Comparison of ENCODE assay signal across 1 cellular context in the genomic region with DNA sequence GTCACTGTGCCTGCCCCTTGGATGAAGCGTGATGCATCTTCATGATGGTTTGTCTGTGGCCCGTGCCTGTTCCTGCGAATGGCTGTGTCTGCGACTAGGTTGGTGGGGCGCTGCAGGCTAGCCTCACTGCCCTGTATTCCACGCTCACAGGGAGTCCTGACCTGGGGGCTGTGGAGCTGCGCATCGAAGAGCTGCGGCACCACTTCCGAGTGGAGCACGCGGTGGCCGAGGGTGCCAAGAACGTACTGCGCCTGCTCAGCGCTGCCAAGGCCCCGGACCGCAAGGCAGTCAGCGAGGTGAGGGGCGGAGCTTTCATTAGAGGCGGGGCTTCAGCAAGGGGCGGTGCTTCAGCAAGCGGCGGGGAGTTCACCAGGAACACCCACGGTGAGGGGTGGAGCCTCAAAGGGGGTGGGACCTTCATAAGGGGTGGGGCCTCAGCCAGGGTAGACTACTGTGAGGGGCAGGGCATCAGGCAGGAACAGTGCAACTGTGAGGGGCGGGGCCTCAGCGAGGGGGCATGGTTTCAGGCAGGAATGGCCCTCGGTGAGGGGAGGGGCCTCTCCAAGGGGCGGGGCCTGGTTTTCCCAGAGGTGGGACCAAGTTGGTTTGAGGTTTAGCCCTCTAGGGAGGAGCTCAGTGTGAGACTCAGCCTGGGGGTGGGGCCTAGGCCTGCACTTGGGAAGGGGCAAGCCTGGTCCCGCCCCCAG.
TF ChIP-seq lines count a peak whose summit lies in the region.

No MANE protein-coding gene starts in this region.

TF ChIP-seq in K562, 482 proteins besides CTCF, POLR2A, EP300 and RAD21 (continued from another document and continues in another):
- TF ChIP-seq CEBPG (CRISPR knock-in tag; IDR thresholded peaks at IDR 0.05) (no peak), CEBPG (tag; conservative IDR thresholded peaks at IDR 0.05 in 1 of 2, IDR thresholded peaks at IDR 0.05 in 1 of 2) (no peak), BCOR (IDR thresholded peaks at IDR 0.05) (no peak), HIVEP1 (CRISPR knock-in tag; IDR thresholded peaks at IDR 0.05) (no peak), MAFK (IDR thresholded peaks at IDR 0.05; ENCODE audit: low read length) (no peak), CREM (IDR thresholded peaks at IDR 0.05; ENCODE audit: low read depth) (peak; percentile 13; the same call in 1 of the 2 replicates), TCF7 (IDR thresholded peaks at IDR 0.05; ENCODE audit: borderline replicate concordance) (no peak), SNRNP70 (optimal IDR thresholded peaks at IDR 0.05; ENCODE audit: low read depth, low read length) (no peak), L3MBTL2 (IDR thresholded peaks at IDR 0.05) (peak; percentile 100), ZNF561 (CRISPR knock-in tag; conservative IDR thresholded peaks at IDR 0.05) (no peak), ETV5 (CRISPR knock-in tag; IDR thresholded peaks at IDR 0.05; ENCODE audit: low read depth) (no peak), TOE1 (IDR thresholded peaks at IDR 0.05; ENCODE audit: borderline replicate concordance) (no peak), TOE1 (CRISPR knock-in tag; IDR thresholded peaks at IDR 0.05; ENCODE audit: borderline replicate concordance, low read depth) (no peak), PHF8 (IDR thresholded peaks at IDR 0.05; ENCODE audit: borderline replicate concordance, low read length) (peak; percentile 26; the same call in 1 of the 2 replicates), NR1H2 (CRISPR knock-in tag; IDR thresholded peaks at IDR 0.05) (no peak), MTA2 (IDR thresholded peaks at IDR 0.05; ENCODE audit: low read depth) (no peak), HMGN3 (IDR thresholded peaks at IDR 0.05; ENCODE audit: borderline replicate concordance, extremely low read depth, insufficient read length, low read depth, low read length) (peak; percentile 57)
- TF ChIP-seq, protein P1, sequence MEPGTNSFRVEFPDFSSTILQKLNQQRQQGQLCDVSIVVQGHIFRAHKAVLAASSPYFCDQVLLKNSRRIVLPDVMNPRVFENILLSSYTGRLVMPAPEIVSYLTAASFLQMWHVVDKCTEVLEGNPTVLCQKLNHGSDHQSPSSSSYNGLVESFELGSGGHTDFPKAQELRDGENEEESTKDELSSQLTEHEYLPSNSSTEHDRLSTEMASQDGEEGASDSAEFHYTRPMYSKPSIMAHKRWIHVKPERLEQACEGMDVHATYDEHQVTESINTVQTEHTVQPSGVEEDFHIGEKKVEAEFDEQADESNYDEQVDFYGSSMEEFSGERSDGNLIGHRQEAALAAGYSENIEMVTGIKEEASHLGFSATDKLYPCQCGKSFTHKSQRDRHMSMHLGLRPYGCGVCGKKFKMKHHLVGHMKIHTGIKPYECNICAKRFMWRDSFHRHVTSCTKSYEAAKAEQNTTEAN (CRISPR knock-in tag; IDR thresholded peaks at IDR 0.05) = no peak
- TF ChIP-seq, protein P2, sequence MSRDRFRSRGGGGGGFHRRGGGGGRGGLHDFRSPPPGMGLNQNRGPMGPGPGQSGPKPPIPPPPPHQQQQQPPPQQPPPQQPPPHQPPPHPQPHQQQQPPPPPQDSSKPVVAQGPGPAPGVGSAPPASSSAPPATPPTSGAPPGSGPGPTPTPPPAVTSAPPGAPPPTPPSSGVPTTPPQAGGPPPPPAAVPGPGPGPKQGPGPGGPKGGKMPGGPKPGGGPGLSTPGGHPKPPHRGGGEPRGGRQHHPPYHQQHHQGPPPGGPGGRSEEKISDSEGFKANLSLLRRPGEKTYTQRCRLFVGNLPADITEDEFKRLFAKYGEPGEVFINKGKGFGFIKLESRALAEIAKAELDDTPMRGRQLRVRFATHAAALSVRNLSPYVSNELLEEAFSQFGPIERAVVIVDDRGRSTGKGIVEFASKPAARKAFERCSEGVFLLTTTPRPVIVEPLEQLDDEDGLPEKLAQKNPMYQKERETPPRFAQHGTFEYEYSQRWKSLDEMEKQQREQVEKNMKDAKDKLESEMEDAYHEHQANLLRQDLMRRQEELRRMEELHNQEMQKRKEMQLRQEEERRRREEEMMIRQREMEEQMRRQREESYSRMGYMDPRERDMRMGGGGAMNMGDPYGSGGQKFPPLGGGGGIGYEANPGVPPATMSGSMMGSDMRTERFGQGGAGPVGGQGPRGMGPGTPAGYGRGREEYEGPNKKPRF (IDR thresholded peaks at IDR 0.05; ENCODE audit: low read depth, low read length) = no peak
- TF ChIP-seq, protein P3, sequence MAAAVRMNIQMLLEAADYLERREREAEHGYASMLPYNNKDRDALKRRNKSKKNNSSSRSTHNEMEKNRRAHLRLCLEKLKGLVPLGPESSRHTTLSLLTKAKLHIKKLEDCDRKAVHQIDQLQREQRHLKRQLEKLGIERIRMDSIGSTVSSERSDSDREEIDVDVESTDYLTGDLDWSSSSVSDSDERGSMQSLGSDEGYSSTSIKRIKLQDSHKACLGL (CRISPR knock-in tag; IDR thresholded peaks at IDR 0.05; ENCODE audit: borderline replicate concordance, poor library complexity, severe bottlenecking) = no peak
- TF ChIP-seq, protein P4, sequence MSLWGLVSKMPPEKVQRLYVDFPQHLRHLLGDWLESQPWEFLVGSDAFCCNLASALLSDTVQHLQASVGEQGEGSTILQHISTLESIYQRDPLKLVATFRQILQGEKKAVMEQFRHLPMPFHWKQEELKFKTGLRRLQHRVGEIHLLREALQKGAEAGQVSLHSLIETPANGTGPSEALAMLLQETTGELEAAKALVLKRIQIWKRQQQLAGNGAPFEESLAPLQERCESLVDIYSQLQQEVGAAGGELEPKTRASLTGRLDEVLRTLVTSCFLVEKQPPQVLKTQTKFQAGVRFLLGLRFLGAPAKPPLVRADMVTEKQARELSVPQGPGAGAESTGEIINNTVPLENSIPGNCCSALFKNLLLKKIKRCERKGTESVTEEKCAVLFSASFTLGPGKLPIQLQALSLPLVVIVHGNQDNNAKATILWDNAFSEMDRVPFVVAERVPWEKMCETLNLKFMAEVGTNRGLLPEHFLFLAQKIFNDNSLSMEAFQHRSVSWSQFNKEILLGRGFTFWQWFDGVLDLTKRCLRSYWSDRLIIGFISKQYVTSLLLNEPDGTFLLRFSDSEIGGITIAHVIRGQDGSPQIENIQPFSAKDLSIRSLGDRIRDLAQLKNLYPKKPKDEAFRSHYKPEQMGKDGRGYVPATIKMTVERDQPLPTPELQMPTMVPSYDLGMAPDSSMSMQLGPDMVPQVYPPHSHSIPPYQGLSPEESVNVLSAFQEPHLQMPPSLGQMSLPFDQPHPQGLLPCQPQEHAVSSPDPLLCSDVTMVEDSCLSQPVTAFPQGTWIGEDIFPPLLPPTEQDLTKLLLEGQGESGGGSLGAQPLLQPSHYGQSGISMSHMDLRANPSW (CRISPR knock-in tag; IDR thresholded peaks at IDR 0.05) = no peak
- TF ChIP-seq, protein P5, sequence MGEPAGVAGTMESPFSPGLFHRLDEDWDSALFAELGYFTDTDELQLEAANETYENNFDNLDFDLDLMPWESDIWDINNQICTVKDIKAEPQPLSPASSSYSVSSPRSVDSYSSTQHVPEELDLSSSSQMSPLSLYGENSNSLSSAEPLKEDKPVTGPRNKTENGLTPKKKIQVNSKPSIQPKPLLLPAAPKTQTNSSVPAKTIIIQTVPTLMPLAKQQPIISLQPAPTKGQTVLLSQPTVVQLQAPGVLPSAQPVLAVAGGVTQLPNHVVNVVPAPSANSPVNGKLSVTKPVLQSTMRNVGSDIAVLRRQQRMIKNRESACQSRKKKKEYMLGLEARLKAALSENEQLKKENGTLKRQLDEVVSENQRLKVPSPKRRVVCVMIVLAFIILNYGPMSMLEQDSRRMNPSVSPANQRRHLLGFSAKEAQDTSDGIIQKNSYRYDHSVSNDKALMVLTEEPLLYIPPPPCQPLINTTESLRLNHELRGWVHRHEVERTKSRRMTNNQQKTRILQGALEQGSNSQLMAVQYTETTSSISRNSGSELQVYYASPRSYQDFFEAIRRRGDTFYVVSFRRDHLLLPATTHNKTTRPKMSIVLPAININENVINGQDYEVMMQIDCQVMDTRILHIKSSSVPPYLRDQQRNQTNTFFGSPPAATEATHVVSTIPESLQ (CRISPR knock-in tag; IDR thresholded peaks at IDR 0.05) = no peak
- TF ChIP-seq, protein P6, sequence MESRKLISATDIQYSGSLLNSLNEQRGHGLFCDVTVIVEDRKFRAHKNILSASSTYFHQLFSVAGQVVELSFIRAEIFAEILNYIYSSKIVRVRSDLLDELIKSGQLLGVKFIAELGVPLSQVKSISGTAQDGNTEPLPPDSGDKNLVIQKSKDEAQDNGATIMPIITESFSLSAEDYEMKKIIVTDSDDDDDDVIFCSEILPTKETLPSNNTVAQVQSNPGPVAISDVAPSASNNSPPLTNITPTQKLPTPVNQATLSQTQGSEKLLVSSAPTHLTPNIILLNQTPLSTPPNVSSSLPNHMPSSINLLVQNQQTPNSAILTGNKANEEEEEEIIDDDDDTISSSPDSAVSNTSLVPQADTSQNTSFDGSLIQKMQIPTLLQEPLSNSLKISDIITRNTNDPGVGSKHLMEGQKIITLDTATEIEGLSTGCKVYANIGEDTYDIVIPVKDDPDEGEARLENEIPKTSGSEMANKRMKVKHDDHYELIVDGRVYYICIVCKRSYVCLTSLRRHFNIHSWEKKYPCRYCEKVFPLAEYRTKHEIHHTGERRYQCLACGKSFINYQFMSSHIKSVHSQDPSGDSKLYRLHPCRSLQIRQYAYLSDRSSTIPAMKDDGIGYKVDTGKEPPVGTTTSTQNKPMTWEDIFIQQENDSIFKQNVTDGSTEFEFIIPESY (CRISPR knock-in tag; IDR thresholded peaks at IDR 0.05) = no peak
- TF ChIP-seq, protein P7, sequence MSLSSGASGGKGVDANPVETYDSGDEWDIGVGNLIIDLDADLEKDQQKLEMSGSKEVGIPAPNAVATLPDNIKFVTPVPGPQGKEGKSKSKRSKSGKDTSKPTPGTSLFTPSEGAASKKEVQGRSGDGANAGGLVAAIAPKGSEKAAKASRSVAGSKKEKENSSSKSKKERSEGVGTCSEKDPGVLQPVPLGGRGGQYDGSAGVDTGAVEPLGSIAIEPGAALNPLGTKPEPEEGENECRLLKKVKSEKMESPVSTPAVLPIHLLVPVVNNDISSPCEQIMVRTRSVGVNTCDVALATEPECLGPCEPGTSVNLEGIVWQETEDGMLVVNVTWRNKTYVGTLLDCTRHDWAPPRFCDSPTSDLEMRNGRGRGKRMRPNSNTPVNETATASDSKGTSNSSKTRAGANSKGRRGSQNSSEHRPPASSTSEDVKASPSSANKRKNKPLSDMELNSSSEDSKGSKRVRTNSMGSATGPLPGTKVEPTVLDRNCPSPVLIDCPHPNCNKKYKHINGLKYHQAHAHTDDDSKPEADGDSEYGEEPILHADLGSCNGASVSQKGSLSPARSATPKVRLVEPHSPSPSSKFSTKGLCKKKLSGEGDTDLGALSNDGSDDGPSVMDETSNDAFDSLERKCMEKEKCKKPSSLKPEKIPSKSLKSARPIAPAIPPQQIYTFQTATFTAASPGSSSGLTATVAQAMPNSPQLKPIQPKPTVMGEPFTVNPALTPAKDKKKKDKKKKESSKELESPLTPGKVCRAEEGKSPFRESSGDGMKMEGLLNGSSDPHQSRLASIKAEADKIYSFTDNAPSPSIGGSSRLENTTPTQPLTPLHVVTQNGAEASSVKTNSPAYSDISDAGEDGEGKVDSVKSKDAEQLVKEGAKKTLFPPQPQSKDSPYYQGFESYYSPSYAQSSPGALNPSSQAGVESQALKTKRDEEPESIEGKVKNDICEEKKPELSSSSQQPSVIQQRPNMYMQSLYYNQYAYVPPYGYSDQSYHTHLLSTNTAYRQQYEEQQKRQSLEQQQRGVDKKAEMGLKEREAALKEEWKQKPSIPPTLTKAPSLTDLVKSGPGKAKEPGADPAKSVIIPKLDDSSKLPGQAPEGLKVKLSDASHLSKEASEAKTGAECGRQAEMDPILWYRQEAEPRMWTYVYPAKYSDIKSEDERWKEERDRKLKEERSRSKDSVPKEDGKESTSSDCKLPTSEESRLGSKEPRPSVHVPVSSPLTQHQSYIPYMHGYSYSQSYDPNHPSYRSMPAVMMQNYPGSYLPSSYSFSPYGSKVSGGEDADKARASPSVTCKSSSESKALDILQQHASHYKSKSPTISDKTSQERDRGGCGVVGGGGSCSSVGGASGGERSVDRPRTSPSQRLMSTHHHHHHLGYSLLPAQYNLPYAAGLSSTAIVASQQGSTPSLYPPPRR (CRISPR knock-in tag; IDR thresholded peaks at IDR 0.05; ENCODE audit: borderline replicate concordance) = no peak
- TF ChIP-seq, protein P8, sequence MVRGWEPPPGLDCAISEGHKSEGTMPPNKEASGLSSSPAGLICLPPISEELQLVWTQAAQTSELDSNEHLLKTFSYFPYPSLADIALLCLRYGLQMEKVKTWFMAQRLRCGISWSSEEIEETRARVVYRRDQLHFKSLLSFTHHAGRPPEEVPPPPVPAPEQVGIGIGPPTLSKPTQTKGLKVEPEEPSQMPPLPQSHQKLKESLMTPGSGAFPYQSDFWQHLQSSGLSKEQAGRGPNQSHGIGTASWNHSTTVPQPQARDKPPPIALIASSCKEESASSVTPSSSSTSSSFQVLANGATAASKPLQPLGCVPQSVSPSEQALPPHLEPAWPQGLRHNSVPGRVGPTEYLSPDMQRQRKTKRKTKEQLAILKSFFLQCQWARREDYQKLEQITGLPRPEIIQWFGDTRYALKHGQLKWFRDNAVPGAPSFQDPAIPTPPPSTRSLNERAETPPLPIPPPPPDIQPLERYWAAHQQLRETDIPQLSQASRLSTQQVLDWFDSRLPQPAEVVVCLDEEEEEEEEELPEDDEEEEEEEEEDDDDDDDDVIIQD (CRISPR knock-in tag; IDR thresholded peaks at IDR 0.05) = no peak
- TF ChIP-seq, protein P9, sequence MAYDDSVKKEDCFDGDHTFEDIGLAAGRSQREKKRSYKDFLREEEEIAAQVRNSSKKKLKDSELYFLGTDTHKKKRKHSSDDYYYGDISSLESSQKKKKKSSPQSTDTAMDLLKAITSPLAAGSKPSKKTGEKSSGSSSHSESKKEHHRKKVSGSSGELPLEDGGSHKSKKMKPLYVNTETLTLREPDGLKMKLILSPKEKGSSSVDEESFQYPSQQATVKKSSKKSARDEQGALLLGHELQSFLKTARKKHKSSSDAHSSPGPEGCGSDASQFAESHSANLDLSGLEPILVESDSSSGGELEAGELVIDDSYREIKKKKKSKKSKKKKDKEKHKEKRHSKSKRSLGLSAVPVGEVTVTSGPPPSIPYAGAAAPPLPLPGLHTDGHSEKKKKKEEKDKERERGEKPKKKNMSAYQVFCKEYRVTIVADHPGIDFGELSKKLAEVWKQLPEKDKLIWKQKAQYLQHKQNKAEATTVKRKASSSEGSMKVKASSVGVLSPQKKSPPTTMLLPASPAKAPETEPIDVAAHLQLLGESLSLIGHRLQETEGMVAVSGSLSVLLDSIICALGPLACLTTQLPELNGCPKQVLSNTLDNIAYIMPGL (CRISPR knock-in tag; IDR thresholded peaks at IDR 0.05) = no peak
